Comparison of ENCODE assay signal across 9 cellular contexts in genomic region chr5:96816991-96817390, GRCh38. TPM values are rescaled to one million over a fixed set of nuclear protein-coding genes. Genes with fewer than 3 reads are reported as not detected.
A peak's percentile ranks its signal among the peaks of the same experiment; 100 is the strongest.
DNase-seq lines count a peak whose midpoint lies in the region; ATAC-seq and TF ChIP-seq lines count a peak whose summit lies in the region.
"Had no signal": no experiment of that assay in that cellular context is flagged by ENCODE, and none has a peak within 500 bp of the region (broad histone marks: within the 10 kb centered on the region; RNA-seq: fewer than 3 reads in every experiment).

No MANE protein-coding gene starts in this region.

- peak overlapping the region; percentile 96 for H3K4me2 ChIP-seq in BLaER1

- H3K36me3 ChIP-seq in BLaER1 (no peaks in the 10 kb centered on the region), gastrocnemius medialis (no peaks in the 10 kb centered on the region)

- H3K27ac Mint-ChIP-seq in activated CD8-positive, alpha-beta T cell treated with anti-CD3 and anti-CD28 coated beads, Interleukin-2, amount 10 ng/mL, durations not matched to agents 7 days and 5 days = peak overlapping the region; percentile 89

- no peak for TF ChIP-seq CTCF in gastrocnemius medialis (IDR thresholded peaks at IDR 0.05 in 4 of 5, conservative IDR thresholded peaks at IDR 0.05 in 1 of 5)

- no peak for TF ChIP-seq POLR2A in gastrocnemius medialis (IDR thresholded peaks at IDR 0.05)

- no peaks in the 10 kb centered on the region for H4K20me1 ChIP-seq in BLaER1

- H3K4me1 Mint-ChIP-seq in activated CD8-positive, alpha-beta T cell treated with anti-CD3 and anti-CD28 coated beads, Interleukin-2, amount 10 ng/mL, durations not matched to agents 7 days and 5 days (ENCODE audit: low read depth) = peaks cover 68% of the 10 kb centered on the region

- peak; percentile 44 for ATAC-seq in GM19372 (IDR thresholded peaks at IDR 0.05; ENCODE audit: low read depth, unreplicated experiment)
- ATAC-seq in HG03064 (IDR thresholded peaks at IDR 0.05; ENCODE audit: low read depth, unreplicated experiment) = peak; percentile 26
- peak; percentile 63 for ATAC-seq in activated CD8-positive, alpha-beta T cell treated with anti-CD3 and anti-CD28 coated beads, Interleukin-2, amount 10 ng/mL, durations not matched to agents 7 days and 5 days
- no peak for ATAC-seq in gastrocnemius medialis

- H3K27ac ChIP-seq in BLaER1 (peak overlapping the region; percentile 86), gastrocnemius medialis (no peak overlapping the region)

- H3K27me3 ChIP-seq in BLaER1 (no peaks in the 10 kb centered on the region), gastrocnemius medialis (no peaks in the 10 kb centered on the region)

- in situ Hi-C loops in gastrocnemius medialis (cut with MboI; ENCODE audit: low sequenced_read_pairs in 4 of 4) = no loop called here

- POLR2A ChIA-PET in activated CD8-positive, alpha-beta T cell treated with anti-CD3 and anti-CD28 coated beads, Interleukin-2, amount 10 ng/mL, durations not matched to agents 7 days and 5 days (lab: Charles Lee) = interaction anchor here (1.8 to 6.5 kb wide), 3 partner anchors 9 to 60 kb away, joined by 7 to 68 read pairs (median 7); partner anchors contain the start of genes ERAP1 and ERAP2

- H3K9me3 ChIP-seq in BLaER1 (no peaks in the 10 kb centered on the region), gastrocnemius medialis (no peaks in the 10 kb centered on the region)

- intact Hi-C loops in gastrocnemius medialis (cut with DNase I; ENCODE audit: low total_unique reads) = no loop called here

- DNase-seq in activated CD8-positive, alpha-beta T cell treated with anti-CD3 and anti-CD28 coated beads, Interleukin-2, amount 10 ng/mL, durations not matched to agents 7 days and 5 days = peak; percentile 33
- DNase-seq in islet precursor cell = no peak
- no peak for DNase-seq in COLO668 (lab: John Stamatoyannopoulos, UW; ENCODE audit: unreplicated experiment)
- no peak for DNase-seq in DMS53 treated with DMSO at 0.1 percent for 48 hours (lab: John Stamatoyannopoulos, UW; ENCODE audit: unreplicated experiment)
- DNase-seq in gastrocnemius medialis = no peak
- DNase-seq: Right ventricle myocardium superior had no signal

- peak overlapping the region; percentile 67 for H3K9ac ChIP-seq in BLaER1

- no peaks in the 10 kb centered on the region for H3K36me3 Mint-ChIP-seq in activated CD8-positive, alpha-beta T cell treated with anti-CD3 and anti-CD28 coated beads, Interleukin-2, amount 10 ng/mL, durations not matched to agents 7 days and 5 days (ENCODE audit: low read depth)

- CTCF ChIA-PET in activated CD8-positive, alpha-beta T cell treated with anti-CD3 and anti-CD28 coated beads, Interleukin-2, amount 10 ng/mL, durations not matched to agents 7 days and 5 days (lab: Charles Lee) = interaction anchor here (1.0 to 2.2 kb wide), 7 partner anchors 9 to 326 kb away, joined by 3 to 17 read pairs (median 4); partner anchors contain the start of genes ERAP1 and LIX1

- no peaks in the 10 kb centered on the region for H3K27me3 Mint-ChIP-seq in activated CD8-positive, alpha-beta T cell treated with anti-CD3 and anti-CD28 coated beads, Interleukin-2, amount 10 ng/mL, durations not matched to agents 7 days and 5 days (ENCODE audit: low read depth)

- H3K4me3 Mint-ChIP-seq in activated CD8-positive, alpha-beta T cell treated with anti-CD3 and anti-CD28 coated beads, Interleukin-2, amount 10 ng/mL, durations not matched to agents 7 days and 5 days = peak overlapping the region; percentile 77

- H3K4me3 ChIP-seq in BLaER1 (peak overlapping the region; percentile 54), gastrocnemius medialis (no peak overlapping the region)

- H3K9me3 Mint-ChIP-seq in activated CD8-positive, alpha-beta T cell treated with anti-CD3 and anti-CD28 coated beads, Interleukin-2, amount 10 ng/mL, durations not matched to agents 7 days and 5 days (ENCODE audit: insufficient read depth) = no peaks in the 10 kb centered on the region

- H3K4me1 ChIP-seq in BLaER1 = peaks cover 47% of the 10 kb centered on the region
- peaks cover 4 to 11% of the 10 kb centered on the region in 2 donors for H3K4me1 ChIP-seq in gastrocnemius medialis

RNA-seq across cellular contexts. Expression of gene ERAP1, which starts 9.2 kb away (rescaled TPM):
- 100 to 1,000 TPM in 1 of 2 experiments, 10 to 100 TPM in 1; 98.4 to 105 TPM for total RNA-seq in activated CD8-positive, alpha-beta T cell treated with anti-CD3 and anti-CD28 coated beads, Interleukin-2, amount 10 ng/mL, durations not matched to agents 7 days and 5 days
- total RNA-seq in gastrocnemius medialis = 10 to 100 TPM; 17.7 to 49.3 (median 27.4) TPM

RNA-seq across cellular contexts. Expression of gene ERAP2, which starts 59.3 kb away (rescaled TPM):
- total RNA-seq in activated CD8-positive, alpha-beta T cell treated with anti-CD3 and anti-CD28 coated beads, Interleukin-2, amount 10 ng/mL, durations not matched to agents 7 days and 5 days = 10 to 100 TPM; 93.0 to 96.0 TPM
- 1 to 10 TPM; 1.1 to 8.5 (median 2.9) TPM for total RNA-seq in gastrocnemius medialis

Comparison
In these comparisons a context has a peak if more than half of its experiments do, and no peak if none do; other contexts are left out.
1. ATAC-seq: peak in GM19372 (single experiment), HG03064 (single experiment) and activated CD8-positive, alpha-beta T cell treated with anti-CD3 and anti-CD28 coated beads, Interleukin-2, amount 10 ng/mL, durations not matched to agents 7 days and 5 days (single experiment); none in gastrocnemius medialis (0 of 2).
2. RNA of gene ERAP2, which starts 59.3 kb away (total RNA-seq): 93.0 to 96.0 TPM in activated CD8-positive, alpha-beta T cell treated with anti-CD3 and anti-CD28 coated beads, Interleukin-2, amount 10 ng/mL, durations not matched to agents 7 days and 5 days; 1.1 to 8.5 TPM in gastrocnemius medialis; every median in the first group is over 4 times any median in the second.